In genomic region chr17:82449883-82450356, GRCh38 we compare ENCODE assay signal across 1 cellular context.
TF ChIP-seq lines count a peak whose summit lies in the region.

No MANE protein-coding gene starts in this region.

TF ChIP-seq in H1, 55 proteins besides CTCF, POLR2A, EP300 and RAD21:
- TF ChIP-seq CREB1 (IDR thresholded peaks at IDR 0.05) (no peak), SP2 (IDR thresholded peaks at IDR 0.05; ENCODE audit: low read length) (no peak), CHD1 (IDR thresholded peaks at IDR 0.05; ENCODE audit: low read depth, low read length) (no peak), KDM4A (IDR thresholded peaks at IDR 0.05; ENCODE audit: low read depth, low read length, severe bottlenecking) (no peak), PHF8 (conservative IDR thresholded peaks at IDR 0.05; ENCODE audit: low read depth, low read length) (no peak), YY1 (IDR thresholded peaks at IDR 0.05; ENCODE audit: low read depth, low read length) (no peak), SAP30 (IDR thresholded peaks at IDR 0.05; ENCODE audit: insufficient read depth, insufficient replicate concordance, low read length) (no peak), SIN3A (conservative IDR thresholded peaks at IDR 0.05 in 1 of 2, IDR thresholded peaks at IDR 0.05 in 1 of 2; ENCODE audit: low read depth in 1 of 2, low read length in 2 of 2) (no peak), ZNF274 (IDR thresholded peaks at IDR 0.05; ENCODE audit: borderline replicate concordance, extremely low read depth, low read length) (no peak), BCL11A (IDR thresholded peaks at IDR 0.05; ENCODE audit: low read depth in 2 of 2, low read length in 2 of 2) (no peak), HDAC6 (IDR thresholded peaks at IDR 0.05; ENCODE audit: low read depth, low read length) (no peak)
